ENCODE assay signal across 5 cellular contexts in genomic region chr22:35811670-35812069, GRCh38.
"Had no signal": no experiment of that assay in that cellular context is flagged by ENCODE, and none has a peak within 500 bp of the region (broad histone marks: within the 10 kb centered on the region; RNA-seq: fewer than 3 reads in every experiment).

No MANE protein-coding gene starts in this region.

- H2AFZ ChIP-seq: GM23338 had no signal

- H3K4me3 ChIP-seq: GM23338 had no signal

- ATAC-seq: GM23338 had no signal

- DNase-seq: H7, HCEC 1CT, KG1 had no signal

- H3K4me2 ChIP-seq: GM23338 had no signal

- FAIRE-seq: HTR-8/SVneo had no signal
